In genomic region chr12:124919646-124920352, GRCh38 we compare ENCODE assay signal across 1 cellular context.
TF ChIP-seq lines count a peak whose summit lies in the region.

No MANE protein-coding gene starts in this region.

TF ChIP-seq in GM12878, 131 proteins besides CTCF, POLR2A, EP300 and RAD21 (continued from another document and continues in another):
- TF ChIP-seq NKRF (conservative IDR thresholded peaks at IDR 0.05) (no peak; the same call in 1 of the 2 replicates), RAD51 (IDR thresholded peaks at IDR 0.05) (peak; percentile 55; the same call in 1 of the 2 replicates), BACH1 (IDR thresholded peaks at IDR 0.05; ENCODE audit: borderline replicate concordance) (peak; percentile 65), NRF1 (conservative IDR thresholded peaks at IDR 0.05; ENCODE audit: low read depth, low read length) (no peak), TBL1XR1 (IDR thresholded peaks at IDR 0.05; ENCODE audit: low read depth, low read length) (no peak; the same call in 1 of the 2 replicates), POU2F2 (IDR thresholded peaks at IDR 0.05; ENCODE audit: borderline replicate concordance, low read depth, low read length) (peak; percentile 90), PAX5 (IDR thresholded peaks at IDR 0.05; ENCODE audit: borderline replicate concordance, low read depth, low read length) (peak; percentile 91), ETV6 (conservative IDR thresholded peaks at IDR 0.05 in 1 of 2, IDR thresholded peaks at IDR 0.05 in 1 of 2; ENCODE audit: borderline replicate concordance in 1 of 2, low read depth in 1 of 2) (peak in 1 of 2 experiments; percentile 87; a peak in 2 of 4 replicates), SPI1 (IDR thresholded peaks at IDR 0.05; ENCODE audit: borderline replicate concordance, insufficient read depth, low read depth, low read length) (no peak), NFYA (IDR thresholded peaks at IDR 0.05; ENCODE audit: borderline replicate concordance, low read depth, low read length) (no peak), YBX1 (IDR thresholded peaks at IDR 0.05) (no peak), KDM1A (IDR thresholded peaks at IDR 0.05; ENCODE audit: borderline replicate concordance) (no peak), SREBF2 (IDR thresholded peaks at IDR 0.05; ENCODE audit: low read length) (no peak), RFX5 (IDR thresholded peaks at IDR 0.05; ENCODE audit: low read depth, low read length) (no peak), SIX5 (IDR thresholded peaks at IDR 0.05; ENCODE audit: low read depth, low read length, severe bottlenecking) (no peak), PBX3 (IDR thresholded peaks at IDR 0.05; ENCODE audit: insufficient replicate concordance, low read depth, low read length) (peak; percentile 58), NR2C1 (IDR thresholded peaks at IDR 0.05) (0 out of 2 replicates have a peak, but pooled peaks have one; percentile 11), IRF5 (IDR thresholded peaks at IDR 0.05; ENCODE audit: borderline replicate concordance) (no peak), BHLHE40 (IDR thresholded peaks at IDR 0.05; ENCODE audit: borderline replicate concordance in 1 of 2, low read depth in 2 of 2, low read length in 1 of 2) (peak; percentile 69 to 74), ELK1 (IDR thresholded peaks at IDR 0.05; ENCODE audit: low read depth, low read length) (no peak), ZNF274 (IDR thresholded peaks at IDR 0.05; ENCODE audit: insufficient read depth, insufficient read length) (no peak), CREB1 (IDR thresholded peaks at IDR 0.05; ENCODE audit: low read depth) (no peak), PKNOX1 (IDR thresholded peaks at IDR 0.05) (peak; percentile 87), POLR2AphosphoS5 (IDR thresholded peaks at IDR 0.05; ENCODE audit: low read length) (peak; percentile 69), HDAC6 (IDR thresholded peaks at IDR 0.05; ENCODE audit: unreplicated experiment) (peak; percentile 31), ESRRA (IDR thresholded peaks at IDR 0.05; ENCODE audit: low read length) (peak; percentile 73; the same call in 1 of the 2 replicates), E2F4 (IDR thresholded peaks at IDR 0.05; ENCODE audit: low read depth, low read length) (no peak), MLLT1 (IDR thresholded peaks at IDR 0.05) (peak; percentile 76), PML (IDR thresholded peaks at IDR 0.05; ENCODE audit: low read length) (no peak), ZNF24 (IDR thresholded peaks at IDR 0.05) (peak; percentile 64; the same call in 1 of the 2 replicates), ZBED1 (IDR thresholded peaks at IDR 0.05; ENCODE audit: borderline replicate concordance) (peak; percentile 66; the same call in 1 of the 2 replicates), TAF1 (IDR thresholded peaks at IDR 0.05; ENCODE audit: borderline replicate concordance, low read depth, low read length) (peak; percentile 27; the same call in 1 of the 2 replicates), STAT1 (conservative IDR thresholded peaks at IDR 0.05) (no peak), ZNF217 (IDR thresholded peaks at IDR 0.05) (no peak; the same call in 1 of the 2 replicates), CREM (IDR thresholded peaks at IDR 0.05; ENCODE audit: low read depth) (peak; percentile 97), GATAD2B (conservative IDR thresholded peaks at IDR 0.05; ENCODE audit: low read depth) (0 out of 2 replicates have a peak, but pooled peaks have one; percentile 41), CEBPZ (IDR thresholded peaks at IDR 0.05; ENCODE audit: low read depth, low read length) (no peak), TCF7 (IDR thresholded peaks at IDR 0.05; ENCODE audit: borderline replicate concordance) (peak; percentile 31; the same call in 1 of the 2 replicates), IKZF2 (IDR thresholded peaks at IDR 0.05) (peak; percentile 99), DPF2 (IDR thresholded peaks at IDR 0.05) (peak; percentile 90), SMARCA5 (IDR thresholded peaks at IDR 0.05) (peak; percentile 88), FOS (IDR thresholded peaks at IDR 0.05; ENCODE audit: borderline replicate concordance, extremely low read depth, insufficient read length) (no peak), KLF5 (IDR thresholded peaks at IDR 0.05; ENCODE audit: partially characterized antibody) (peak; percentile 88), RB1 (IDR thresholded peaks at IDR 0.05; ENCODE audit: borderline replicate concordance) (0 out of 2 replicates have a peak, but pooled peaks have one; percentile 24), SMAD5 (IDR thresholded peaks at IDR 0.05; ENCODE audit: low read depth) (no peak), USF2 (IDR thresholded peaks at IDR 0.05; ENCODE audit: borderline replicate concordance, low read depth, low read length) (no peak), TCF3 (IDR thresholded peaks at IDR 0.05; ENCODE audit: borderline replicate concordance, insufficient read depth, low read depth, low read length) (peak; percentile 64; the same call in 1 of the 2 replicates), EED (IDR thresholded peaks at IDR 0.05; ENCODE audit: low read depth) (peak; percentile 79), REST (IDR thresholded peaks at IDR 0.05; ENCODE audit: low read depth, low read length) (no peak)
